In the genomic region with DNA sequence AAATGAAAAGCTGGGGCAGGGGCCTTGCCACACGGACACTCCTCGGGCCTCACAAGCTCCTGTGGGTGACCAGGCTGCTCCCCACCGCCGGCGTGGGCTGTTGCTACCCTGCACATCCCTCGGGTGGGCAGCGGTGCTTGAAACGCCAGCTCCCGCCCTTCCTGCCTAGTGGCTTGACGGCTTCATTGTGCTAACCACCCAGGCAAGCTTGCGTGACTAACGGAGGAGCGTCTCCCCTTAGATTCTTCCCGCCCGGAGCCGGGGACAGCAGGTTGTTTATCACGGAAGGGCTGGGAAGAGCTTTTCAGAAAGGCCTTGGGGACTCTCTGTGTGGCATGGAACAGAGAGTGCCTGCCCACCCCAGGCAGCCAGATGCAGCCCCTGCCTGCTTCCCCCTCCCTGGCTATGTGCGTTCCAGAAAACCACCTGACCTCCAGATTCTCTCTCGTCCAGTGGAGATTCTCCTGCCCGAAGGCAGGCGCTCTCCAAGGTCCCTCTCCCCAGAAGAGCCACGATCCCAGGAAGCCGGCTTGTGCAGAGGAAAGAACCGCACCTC, we compare ENCODE assay signal across 9 cellular contexts.
DNase-seq lines count a peak whose midpoint lies in the region; ATAC-seq and TF ChIP-seq lines count a peak whose summit lies in the region.
"Had no signal": no experiment of that assay in that cellular context is flagged by ENCODE, and none has a peak within 500 bp of the region (broad histone marks: within the 10 kb centered on the region; RNA-seq: fewer than 3 reads in every experiment).

No MANE protein-coding gene starts in this region.

- H3K4me3 Mint-ChIP-seq in activated B cell treated with CpG ODN at 0.5 μM for 24 hours: peak overlapping the region; percentile 21

- peak overlapping the region; percentile 52 for H3K27ac Mint-ChIP-seq in activated B cell treated with CpG ODN at 0.5 μM for 24 hours

- H3K9me3 Mint-ChIP-seq in activated B cell treated with CpG ODN at 0.5 μM for 24 hours: no peaks in the 10 kb centered on the region

- H3K27me3 Mint-ChIP-seq in activated B cell treated with CpG ODN at 0.5 μM for 24 hours: peaks cover 2% of the 10 kb centered on the region

- intact Hi-C loops in activated B cell treated with CpG ODN at 0.5 μM for 24 hours (cut with micrococcal nuclease): no loop called here

- H3K4me1 Mint-ChIP-seq in activated B cell treated with CpG ODN at 0.5 μM for 24 hours: peaks cover 52% of the 10 kb centered on the region

- DNase-seq in NCI-H2227 (lab: John Stamatoyannopoulos, UW; ENCODE audit: unreplicated experiment): peak; percentile 16
- no peak for DNase-seq in NCI-H2227 treated with DMSO at 0.1 percent for 48 hours (lab: John Stamatoyannopoulos, UW)
- no peak for DNase-seq in activated B cell treated with CpG ODN at 0.5 μM for 24 hours
- DNase-seq in iris pigment epithelial cell (ENCODE audit: low read depth): peak; percentile 44
- DNase-seq in GOT3 (lab: John Stamatoyannopoulos, UW): no peak
- DNase-seq in SK-N-DZ (ENCODE audit: low spot score): no peak
- DNase-seq in NCI-H1436 (lab: John Stamatoyannopoulos, UW): no peak
- DNase-seq: stimulated activated CD4-positive, alpha-beta T cell treated with anti-CD3 and anti-CD28 coated beads, Interleukin-12 subunit alpha, Interleukin-12 subunit beta, amount 100 ng/mL, for 4 hours had no signal

- TF ChIP-seq CTCF in activated B cell treated with CpG ODN at 0.5 μM for 24 hours (IDR thresholded peaks at IDR 0.05): no peak

- CTCF ChIA-PET in activated B cell treated with CpG ODN at 0.5 μM for 24 hours (lab: Charles Lee): no interaction called here

- peak; percentile 54 for ATAC-seq in activated B cell treated with CpG ODN at 0.5 μM for 24 hours (ENCODE audit: low read depth)

- no peaks in the 10 kb centered on the region for H3K36me3 Mint-ChIP-seq in activated B cell treated with CpG ODN at 0.5 μM for 24 hours (ENCODE audit: low read depth)

- H3K27ac ChIP-seq in temporal lobe (ENCODE audit: low read depth, low read length): peak overlapping the region; percentile 64

- POLR2A ChIA-PET in activated B cell treated with CpG ODN at 0.5 μM for 24 hours (lab: Charles Lee): interaction anchor here (1.4 kb wide), 1 partner anchor 13 kb away, joined by 4 read pairs; no protein-coding TSS in a partner anchor

Comparison
In these comparisons a context has a peak if more than half of its experiments do, and no peak if none do; other contexts are left out.
1. DNase-seq: peak in NCI-H2227 (single experiment) and iris pigment epithelial cell (single experiment); none in NCI-H2227 treated with DMSO at 0.1 percent for 48 hours (single experiment), activated B cell treated with CpG ODN at 0.5 μM for 24 hours (single experiment), GOT3 (single experiment), SK-N-DZ (single experiment) and NCI-H1436 (single experiment).